In the genomic region with DNA sequence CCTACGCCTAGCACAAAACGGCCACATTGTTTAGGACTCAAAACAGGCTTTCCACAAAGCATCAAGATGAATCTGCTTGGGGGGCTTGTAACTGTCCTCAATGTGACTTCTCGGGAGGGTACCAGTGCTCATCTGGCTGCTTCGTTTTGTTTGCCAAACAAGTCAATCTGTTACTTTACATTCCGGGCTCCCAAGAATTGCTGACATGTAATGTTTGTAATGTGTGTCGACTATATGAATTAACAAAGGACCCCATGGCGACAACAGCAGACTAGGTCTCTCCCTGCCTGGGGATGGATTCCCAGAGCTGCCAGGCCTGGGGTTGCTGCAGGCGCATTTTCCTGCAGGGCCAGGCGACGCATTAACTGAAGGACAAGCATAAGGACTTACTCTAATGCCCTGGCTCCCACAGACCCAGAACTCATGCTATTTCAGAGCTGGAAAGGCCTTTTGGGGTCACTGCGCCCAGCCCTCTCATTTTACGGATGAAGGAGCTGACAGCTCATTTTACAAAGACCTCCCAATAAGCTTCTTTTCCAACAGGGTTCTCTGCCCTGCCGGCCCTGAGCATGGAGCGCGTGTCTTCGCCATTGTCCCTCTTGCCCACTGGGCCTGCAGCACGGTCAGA, we compare ENCODE assay signal across 21 cellular contexts.
"Had no signal": no experiment of that assay in that cellular context is flagged by ENCODE, and none has a peak within 500 bp of the region (broad histone marks: within the 10 kb centered on the region; RNA-seq: fewer than 3 reads in every experiment).

No MANE protein-coding gene starts in this region.

- H3K4me3 ChIP-seq: colonic mucosa, heart left ventricle, left ventricle myocardium inferior, lower lobe of right lung, right atrium auricular region, tibial artery, upper lobe of left lung, uterus had no signal

- DNase-seq: colonic mucosa; effector CD4-positive, alpha-beta T cell; heart left ventricle; hippocampal formation; kidney glomerular epithelial cell; left ventricle myocardium inferior; lower lobe of right lung; naive thymus-derived CD4-positive, alpha-beta T cell; nephron progenitor cell; posterior cingulate gyrus; stimulated activated CD4-positive, alpha-beta T cell treated with anti-CD3 and anti-CD28 coated beads, Interleukin-1b, Interleukin-23, amount 100 ng/mL, for 48 hours; stimulated activated CD4-positive, alpha-beta T cell treated with anti-CD3 and anti-CD28 coated beads, Interleukin-4, amount 100 ng/mL, for 24 hours; tibial artery; upper lobe of left lung; uterus had no signal

- H3K27ac ChIP-seq: colonic mucosa, heart left ventricle, left ventricle myocardium inferior, lower lobe of right lung, right atrium auricular region, tibial artery, upper lobe of left lung, uterus had no signal

- FAIRE-seq: frontal cortex, islet of Langerhans had no signal

- H3K27ac Mint-ChIP-seq: memory B cell; naive thymus-derived CD4-positive, alpha-beta T cell; nephron progenitor cell; stimulated activated memory B cell treated with anti-CD40 and anti-IgM and Interleukin-4, amounts not matched to agents 10 μg/mL and 1 μg/mL and 100 μg/mL, for 72 hours; stimulated activated naive CD8-positive, alpha-beta T cell treated with anti-CD3 and anti-CD28 coated beads, Interleukin-15, Interleukin-2, amounts not matched to agents 100 ng/mL and 50 ng/mL, for 24 hours had no signal

- H3K4me1 Mint-ChIP-seq: memory B cell; naive thymus-derived CD4-positive, alpha-beta T cell; stimulated activated memory B cell treated with anti-CD40 and anti-IgM and Interleukin-4, amounts not matched to agents 10 μg/mL and 1 μg/mL and 100 μg/mL, for 72 hours had no signal

- H3K36me3 ChIP-seq: colonic mucosa, heart left ventricle, left ventricle myocardium inferior, lower lobe of right lung, right atrium auricular region, tibial artery, upper lobe of left lung, uterus had no signal

- H3K27me3 ChIP-seq: colonic mucosa, heart left ventricle, right atrium auricular region, tibial artery, upper lobe of left lung, uterus had no signal

- H3K4me1 ChIP-seq: colonic mucosa, lower lobe of right lung, right atrium auricular region, upper lobe of left lung, uterus had no signal

- H3K9me3 ChIP-seq: colonic mucosa, heart left ventricle, left ventricle myocardium inferior, lower lobe of right lung, right atrium auricular region, tibial artery, upper lobe of left lung, uterus had no signal

- ATAC-seq: heart left ventricle; lower lobe of right lung; naive thymus-derived CD4-positive, alpha-beta T cell; stimulated activated memory B cell treated with anti-CD40 and anti-IgM and Interleukin-4, amounts not matched to agents 10 μg/mL and 1 μg/mL and 100 μg/mL, for 72 hours had no signal

- H3K27me3 Mint-ChIP-seq: memory B cell; stimulated activated memory B cell treated with anti-CD40 and anti-IgM and Interleukin-4, amounts not matched to agents 10 μg/mL and 1 μg/mL and 100 μg/mL, for 72 hours; stimulated activated naive CD8-positive, alpha-beta T cell treated with anti-CD3 and anti-CD28 coated beads, Interleukin-15, Interleukin-2, amounts not matched to agents 100 ng/mL and 50 ng/mL, for 24 hours had no signal

- H3K9me3 Mint-ChIP-seq: memory B cell; naive thymus-derived CD4-positive, alpha-beta T cell; nephron progenitor cell; stimulated activated memory B cell treated with anti-CD40 and anti-IgM and Interleukin-4, amounts not matched to agents 10 μg/mL and 1 μg/mL and 100 μg/mL, for 72 hours; stimulated activated naive CD8-positive, alpha-beta T cell treated with anti-CD3 and anti-CD28 coated beads, Interleukin-15, Interleukin-2, amounts not matched to agents 100 ng/mL and 50 ng/mL, for 24 hours had no signal

- H3K36me3 Mint-ChIP-seq: memory B cell; stimulated activated memory B cell treated with anti-CD40 and anti-IgM and Interleukin-4, amounts not matched to agents 10 μg/mL and 1 μg/mL and 100 μg/mL, for 72 hours had no signal

- H3K4me3 Mint-ChIP-seq: memory B cell; naive thymus-derived CD4-positive, alpha-beta T cell; nephron progenitor cell; stimulated activated memory B cell treated with anti-CD40 and anti-IgM and Interleukin-4, amounts not matched to agents 10 μg/mL and 1 μg/mL and 100 μg/mL, for 72 hours; stimulated activated naive CD8-positive, alpha-beta T cell treated with anti-CD3 and anti-CD28 coated beads, Interleukin-15, Interleukin-2, amounts not matched to agents 100 ng/mL and 50 ng/mL, for 24 hours had no signal
